12 cellular contexts compared by ENCODE assay signal in the genomic region with DNA sequence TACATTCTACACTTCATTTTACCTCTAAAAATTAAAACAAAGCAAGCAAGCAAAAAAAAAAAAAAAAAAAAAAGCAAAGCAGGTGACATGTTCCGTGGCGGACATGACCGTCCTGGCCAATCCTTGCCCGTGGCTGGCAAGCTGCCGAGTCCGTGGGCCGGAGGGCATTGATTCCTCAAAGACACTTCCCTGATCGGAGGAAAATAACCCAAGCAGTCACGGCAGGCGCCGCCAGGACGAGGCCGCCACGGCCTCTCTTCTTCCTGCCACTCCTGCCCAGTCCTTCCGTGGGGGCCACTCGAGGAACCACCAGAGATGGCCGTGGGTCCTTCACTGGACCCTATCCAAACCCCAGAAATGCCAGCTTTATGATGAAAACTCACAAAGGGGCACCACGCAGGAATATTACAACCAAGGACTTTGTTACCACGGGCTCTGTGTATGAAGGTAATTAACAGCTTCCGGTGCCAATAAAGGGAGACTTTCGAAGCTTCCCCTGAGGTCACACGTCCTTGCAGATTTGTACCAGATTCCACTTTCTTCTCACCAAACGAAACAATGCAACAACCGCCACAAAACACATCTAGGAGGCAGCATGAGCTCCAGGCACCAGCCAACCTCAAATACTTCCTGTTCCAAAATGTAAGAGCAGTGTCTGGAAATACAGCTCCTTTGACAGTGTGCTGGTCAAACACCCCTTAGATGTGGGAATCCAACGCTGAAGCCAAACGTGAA.
DNase-seq lines count a peak whose midpoint lies in the region; ATAC-seq, FAIRE-seq and TF ChIP-seq lines count a peak whose summit lies in the region.
"Had no signal": no experiment of that assay in that cellular context is flagged by ENCODE, and none has a peak within 500 bp of the region (broad histone marks: within the 10 kb centered on the region; RNA-seq: fewer than 3 reads in every experiment).

No MANE protein-coding gene starts in this region.

- no peaks in the 10 kb centered on the region for H3K27me3 Mint-ChIP-seq in T-helper 17 cell
- H3K27me3 Mint-ChIP-seq in stimulated activated naive CD8-positive, alpha-beta T cell treated with anti-CD3 and anti-CD28 coated beads, Interleukin-15, Interleukin-2, amounts not matched to agents 100 ng/mL and 50 ng/mL, for 24 hours, result no peaks in the 10 kb centered on the region

- DNase-seq in Jurkat, Clone E6-1 (ENCODE audit: low read depth, low spot score), result peak; percentile 85
- DNase-seq in T-helper 17 cell, result no peak
- DNase-seq in foreskin melanocyte, result peak; percentile 77
- no peak for DNase-seq in H54 (ENCODE audit: insufficient read length, low spot score)
- no peak for DNase-seq in inferior parietal cortex (ENCODE audit: extremely low spot score)
- DNase-seq: activated gamma-delta T cell, NCI-H524 treated with DMSO at 0.1 percent for 48 hours, T1000 had no signal

- peaks cover 4% of the 10 kb centered on the region for H3K36me3 Mint-ChIP-seq in T-helper 17 cell (ENCODE audit: low read depth)
- no peaks in the 10 kb centered on the region for H3K36me3 Mint-ChIP-seq in stimulated activated naive CD8-positive, alpha-beta T cell treated with anti-CD3 and anti-CD28 coated beads, Interleukin-15, Interleukin-2, amounts not matched to agents 100 ng/mL and 50 ng/mL, for 24 hours (ENCODE audit: low read depth)

- FAIRE-seq in H54 (lab: Jason Lieb, UNC), result no peak
- FAIRE-seq: G401.6 had no signal

- peaks cover 66% of the 10 kb centered on the region for H3K4me1 Mint-ChIP-seq in T-helper 17 cell
- peaks cover 70% of the 10 kb centered on the region for H3K4me1 Mint-ChIP-seq in stimulated activated naive CD8-positive, alpha-beta T cell treated with anti-CD3 and anti-CD28 coated beads, Interleukin-15, Interleukin-2, amounts not matched to agents 100 ng/mL and 50 ng/mL, for 24 hours (ENCODE audit: low read depth)

- no peaks in the 10 kb centered on the region for H3K9me3 Mint-ChIP-seq in stimulated activated naive CD8-positive, alpha-beta T cell treated with anti-CD3 and anti-CD28 coated beads, Interleukin-15, Interleukin-2, amounts not matched to agents 100 ng/mL and 50 ng/mL, for 24 hours

- no peak for TF ChIP-seq POLR2A in H54 (IDR thresholded peaks at IDR 0.05; ENCODE audit: low read depth, low read length)

- ATAC-seq in T-helper 17 cell (peak; percentile 53), GM21717 (IDR thresholded peaks at IDR 0.05; ENCODE audit: unreplicated experiment) (no peak)

- no peaks in the 10 kb centered on the region for H3K9me3 ChIP-seq in T-helper 17 cell (ENCODE audit: control insufficient read depth, low read length, poor library complexity, severe bottlenecking)
- H3K9me3 ChIP-seq: ovary had no signal

- peak overlapping the region; percentile 44 for H3K4me3 ChIP-seq in Jurkat, Clone E6-1 (ENCODE audit: low read length)
- H3K4me3 ChIP-seq: ovary had no signal

- peak overlapping the region; percentile 52 for H3K4me3 Mint-ChIP-seq in T-helper 17 cell
- peak overlapping the region; percentile 3 for H3K4me3 Mint-ChIP-seq in stimulated activated naive CD8-positive, alpha-beta T cell treated with anti-CD3 and anti-CD28 coated beads, Interleukin-15, Interleukin-2, amounts not matched to agents 100 ng/mL and 50 ng/mL, for 24 hours

- peak overlapping the region; percentile 81 for H3K27ac Mint-ChIP-seq in T-helper 17 cell
- H3K27ac Mint-ChIP-seq in stimulated activated naive CD8-positive, alpha-beta T cell treated with anti-CD3 and anti-CD28 coated beads, Interleukin-15, Interleukin-2, amounts not matched to agents 100 ng/mL and 50 ng/mL, for 24 hours, result peak overlapping the region; percentile 87

Comparison
In these comparisons a context has a peak if more than half of its experiments do, and no peak if none do; other contexts are left out.
1. DNase-seq: peak in Jurkat, Clone E6-1 (single experiment) and foreskin melanocyte (single experiment); none in T-helper 17 cell (0 of 3), H54 (single experiment) and inferior parietal cortex (single experiment).